ENCODE assay signal across 1 cellular context in genomic region chr13:51785592-51786424, GRCh38.
TF ChIP-seq lines count a peak whose summit lies in the region.

No MANE protein-coding gene starts in this region.

TF ChIP-seq in K562, 482 proteins besides CTCF, POLR2A, EP300 and RAD21 (continued from another document and continues in another):
- no peak for TF ChIP-seq CUX1 (CRISPR knock-in tag; IDR thresholded peaks at IDR 0.05)
- no peak for TF ChIP-seq TGIF2 (CRISPR knock-in tag; IDR thresholded peaks at IDR 0.05)
- TF ChIP-seq CREM (IDR thresholded peaks at IDR 0.05; ENCODE audit: low read depth): peak; percentile 78
- no peak for TF ChIP-seq FOS (IDR thresholded peaks at IDR 0.05; ENCODE audit: extremely low read depth, insufficient read length)
- peak; percentile 63 for TF ChIP-seq TAL1 (IDR thresholded peaks at IDR 0.05)
- peak in 1 of 2 experiments; percentile 26; a peak in 1 of 4 replicates for TF ChIP-seq ZNF639 (CRISPR knock-in tag; conservative IDR thresholded peaks at IDR 0.05 in 1 of 2, IDR thresholded peaks at IDR 0.05 in 1 of 2)
- no peak for TF ChIP-seq EP400 (IDR thresholded peaks at IDR 0.05)
- TF ChIP-seq CBFA2T2 (conservative IDR thresholded peaks at IDR 0.05): peak; percentile 75
- TF ChIP-seq ZNF174 (CRISPR knock-in tag; IDR thresholded peaks at IDR 0.05): no peak
- no peak for TF ChIP-seq DNMT1 (IDR thresholded peaks at IDR 0.05)
- TF ChIP-seq PTRF (tag; IDR thresholded peaks at IDR 0.05): no peak
- TF ChIP-seq NR2F6 (CRISPR knock-in tag; IDR thresholded peaks at IDR 0.05): no peak
- no peak for TF ChIP-seq ZBTB33 (CRISPR knock-in tag; IDR thresholded peaks at IDR 0.05)
- no peak for TF ChIP-seq NCOA6 (IDR thresholded peaks at IDR 0.05)
- TF ChIP-seq SRF (CRISPR knock-in tag; IDR thresholded peaks at IDR 0.05): no peak
- TF ChIP-seq CHD2 (IDR thresholded peaks at IDR 0.05; ENCODE audit: low read depth, low read length): no peak
- TF ChIP-seq E2F6 (IDR thresholded peaks at IDR 0.05; ENCODE audit: borderline replicate concordance in 1 of 2, extremely low read depth in 1 of 2, insufficient read depth in 1 of 2, insufficient read length in 1 of 2, low read depth in 1 of 2, low read length in 1 of 2, poor library complexity in 1 of 2, severe bottlenecking in 1 of 2): no peak
- TF ChIP-seq MECOM (CRISPR knock-in tag; IDR thresholded peaks at IDR 0.05): no peak
- 0 out of 2 replicates have a peak, but pooled peaks have one; percentile 16 for TF ChIP-seq BCOR (IDR thresholded peaks at IDR 0.05)
- no peak for TF ChIP-seq CLOCK (CRISPR knock-in tag; IDR thresholded peaks at IDR 0.05; ENCODE audit: borderline replicate concordance)
- peak; percentile 80; the same call in 1 of the 2 replicates for TF ChIP-seq ZBTB1 (CRISPR knock-in tag; IDR thresholded peaks at IDR 0.05; ENCODE audit: borderline replicate concordance, low read depth)
- TF ChIP-seq SMARCC2 (IDR thresholded peaks at IDR 0.05; ENCODE audit: low read depth): no peak
- no peak for TF ChIP-seq ZSCAN29 (IDR thresholded peaks at IDR 0.05)
- peak; percentile 50 for TF ChIP-seq HDAC3 (IDR thresholded peaks at IDR 0.05; ENCODE audit: borderline replicate concordance, partially characterized antibody)
- no peak for TF ChIP-seq ILF3 (IDR thresholded peaks at IDR 0.05; ENCODE audit: borderline replicate concordance)
- TF ChIP-seq PRMT5 (CRISPR knock-in tag; IDR thresholded peaks at IDR 0.05): no peak
- TF ChIP-seq, protein P1, sequence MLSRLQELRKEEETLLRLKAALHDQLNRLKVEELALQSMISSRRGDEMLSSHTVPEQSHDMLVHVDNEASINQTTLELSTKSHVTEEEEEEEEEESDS (CRISPR knock-in tag; IDR thresholded peaks at IDR 0.05): no peak
- TF ChIP-seq, protein P2, sequence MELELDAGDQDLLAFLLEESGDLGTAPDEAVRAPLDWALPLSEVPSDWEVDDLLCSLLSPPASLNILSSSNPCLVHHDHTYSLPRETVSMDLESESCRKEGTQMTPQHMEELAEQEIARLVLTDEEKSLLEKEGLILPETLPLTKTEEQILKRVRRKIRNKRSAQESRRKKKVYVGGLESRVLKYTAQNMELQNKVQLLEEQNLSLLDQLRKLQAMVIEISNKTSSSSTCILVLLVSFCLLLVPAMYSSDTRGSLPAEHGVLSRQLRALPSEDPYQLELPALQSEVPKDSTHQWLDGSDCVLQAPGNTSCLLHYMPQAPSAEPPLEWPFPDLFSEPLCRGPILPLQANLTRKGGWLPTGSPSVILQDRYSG (tag; conservative IDR thresholded peaks at IDR 0.05; ENCODE audit: low read depth): no peak
- TF ChIP-seq GABPB1 (CRISPR knock-in tag; IDR thresholded peaks at IDR 0.05): peak; percentile 29; the same call in 1 of the 2 replicates
- no peak for TF ChIP-seq ELF2 (CRISPR knock-in tag; IDR thresholded peaks at IDR 0.05)
- no peak for TF ChIP-seq HNRNPL (IDR thresholded peaks at IDR 0.05; ENCODE audit: low read depth, low read length)
- no peak for TF ChIP-seq ZNF232 (CRISPR knock-in tag; IDR thresholded peaks at IDR 0.05)
- no peak for TF ChIP-seq HSF4 (CRISPR knock-in tag; IDR thresholded peaks at IDR 0.05; ENCODE audit: borderline replicate concordance)
- TF ChIP-seq HDAC6 (IDR thresholded peaks at IDR 0.05; ENCODE audit: low read depth, low read length): no peak
- 0 out of 2 replicates have a peak, but pooled peaks have one; percentile 27 for TF ChIP-seq MEF2D (tag; conservative IDR thresholded peaks at IDR 0.05; ENCODE audit: low read depth)
- peak; percentile 69; the same call in 1 of the 2 replicates for TF ChIP-seq SOX6 (IDR thresholded peaks at IDR 0.05)
- TF ChIP-seq IRF1 (CRISPR knock-in tag; IDR thresholded peaks at IDR 0.05; ENCODE audit: borderline replicate concordance): no peak
- TF ChIP-seq ZNF395 (CRISPR knock-in tag; IDR thresholded peaks at IDR 0.05): 0 out of 2 replicates have a peak, but pooled peaks have one; percentile 10
- peak; percentile 65; the same call in 1 of the 2 replicates for TF ChIP-seq SMARCE1 (IDR thresholded peaks at IDR 0.05)
- TF ChIP-seq, protein P3, sequence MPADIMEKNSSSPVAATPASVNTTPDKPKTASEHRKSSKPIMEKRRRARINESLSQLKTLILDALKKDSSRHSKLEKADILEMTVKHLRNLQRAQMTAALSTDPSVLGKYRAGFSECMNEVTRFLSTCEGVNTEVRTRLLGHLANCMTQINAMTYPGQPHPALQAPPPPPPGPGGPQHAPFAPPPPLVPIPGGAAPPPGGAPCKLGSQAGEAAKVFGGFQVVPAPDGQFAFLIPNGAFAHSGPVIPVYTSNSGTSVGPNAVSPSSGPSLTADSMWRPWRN (IDR thresholded peaks at IDR 0.05; ENCODE audit: low read depth): peak; percentile 83
- peak; percentile 89 for TF ChIP-seq CBFA2T3 (IDR thresholded peaks at IDR 0.05)
- no peak for TF ChIP-seq RBFOX2 (IDR thresholded peaks at IDR 0.05; ENCODE audit: low read depth, low read length)
- 0 out of 2 replicates have a peak, but pooled peaks have one; percentile 11 for TF ChIP-seq MAFG (tag; conservative IDR thresholded peaks at IDR 0.05)
- TF ChIP-seq BDP1 (IDR thresholded peaks at IDR 0.05; ENCODE audit: insufficient read depth, insufficient read length): no peak
- TF ChIP-seq ZNF780A (CRISPR knock-in tag; IDR thresholded peaks at IDR 0.05): no peak
- TF ChIP-seq PTTG1 (tag; IDR thresholded peaks at IDR 0.05; ENCODE audit: low read depth): no peak
- no peak for TF ChIP-seq CREB5 (CRISPR knock-in tag; IDR thresholded peaks at IDR 0.05)
- no peak for TF ChIP-seq CHCHD3 (CRISPR knock-in tag; IDR thresholded peaks at IDR 0.05)
- 0 out of 2 replicates have a peak, but pooled peaks have one; percentile 57 for TF ChIP-seq SMARCA4 (IDR thresholded peaks at IDR 0.05)
- peak; percentile 75 to 97; a peak in 3 of 4 replicates for TF ChIP-seq RCOR1 (IDR thresholded peaks at IDR 0.05; ENCODE audit: borderline replicate concordance in 1 of 2, low read depth in 2 of 2, low read length in 2 of 2)
- peak; percentile 56; the same call in 1 of the 2 replicates for TF ChIP-seq NCOA1 (IDR thresholded peaks at IDR 0.05; ENCODE audit: low read depth)
- TF ChIP-seq FUS (optimal IDR thresholded peaks at IDR 0.05; ENCODE audit: low read depth, low read length): no peak
- no peak for TF ChIP-seq ZNF354B (CRISPR knock-in tag; IDR thresholded peaks at IDR 0.05)
- TF ChIP-seq ARID1B (IDR thresholded peaks at IDR 0.05): peak; percentile 81
- TF ChIP-seq NFIC (IDR thresholded peaks at IDR 0.05): peak; percentile 94
